In the genomic region with DNA sequence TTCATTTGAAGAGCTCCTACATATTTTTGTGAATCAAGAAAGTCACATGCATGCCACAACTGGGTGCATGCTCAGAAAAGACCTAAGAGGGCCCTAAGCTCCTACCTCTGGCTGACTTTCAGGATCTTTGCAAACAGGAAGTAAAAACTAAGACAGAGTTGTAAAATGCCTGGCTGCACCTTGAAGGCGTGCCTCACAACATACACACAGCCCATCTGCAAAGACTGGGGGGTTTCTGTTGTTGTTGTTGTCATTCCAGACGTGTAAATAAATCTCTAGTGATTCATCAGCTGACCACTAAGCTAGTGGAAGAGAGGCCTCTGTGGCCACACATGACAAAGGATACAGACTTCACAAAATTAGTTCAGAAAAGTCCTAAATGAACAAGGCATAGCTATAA, we compare ENCODE assay signal across 8 cellular contexts. TPM values are rescaled to one million over a fixed set of nuclear protein-coding genes. Genes with fewer than 3 reads are reported as not detected.
A peak's percentile ranks its signal among the peaks of the same experiment; 100 is the strongest.
DNase-seq lines count a peak whose midpoint lies in the region; ATAC-seq, FAIRE-seq and TF ChIP-seq lines count a peak whose summit lies in the region.

No MANE protein-coding gene starts in this region.

- H3K4me1 ChIP-seq in K562 (replicated peaks in 1 of 2; ENCODE audit: control insufficient read depth in 2 of 2, insufficient read depth in 2 of 2, low read length in 2 of 2) (peaks cover 3 to 9% of the 10 kb centered on the region in 2 experiments; a peak in 2 of 5 replicates), transverse colon (peaks cover 9 to 49% (median 20%) of the 10 kb centered on the region in 4 donors)

- TF ChIP-seq POLR2A in K562 (conservative IDR thresholded peaks at IDR 0.05) (no peak), transverse colon (IDR thresholded peaks at IDR 0.05) (no peak)

- TF ChIP-seq EP300 in K562 (IDR thresholded peaks at IDR 0.05; ENCODE audit: low read length) (no peak), transverse colon (IDR thresholded peaks at IDR 0.05; ENCODE audit: low read depth) (no peak)

- CTCF ChIA-PET in K562 (lab: Yijun Ruan, JAX; ENCODE audit: low intra/inter-chr PET ratio) = interaction anchor here (0.5 kb wide), 1 partner anchor 54 kb away, joined by 3 read pairs; no protein-coding TSS in a partner anchor

- peaks cover 22% of the 10 kb centered on the region for H3K36me3 Mint-ChIP-seq in activated naive CD4-positive, alpha-beta T cell treated with anti-CD3 and anti-CD28 coated beads, Interleukin-2, amount 50 U/mL, for 24 hours

- H3K79me2 ChIP-seq in K562 (ENCODE audit: control insufficient read depth, insufficient read depth, low read length) = peaks cover 65% of the 10 kb centered on the region

- peaks cover 4% of the 10 kb centered on the region for H3K9me1 ChIP-seq in K562 (ENCODE audit: control insufficient read depth, insufficient read depth, low read length)

- peak overlapping the region; percentile 38 for H3K27ac Mint-ChIP-seq in activated naive CD4-positive, alpha-beta T cell treated with anti-CD3 and anti-CD28 coated beads, Interleukin-2, amount 50 U/mL, for 24 hours

- no peak overlapping the region for H3K9ac ChIP-seq in K562 (ENCODE audit: insufficient read depth in 1 of 2, low read depth in 2 of 2, low read length in 2 of 2)

- H3K27me3 Mint-ChIP-seq in activated naive CD4-positive, alpha-beta T cell treated with anti-CD3 and anti-CD28 coated beads, Interleukin-2, amount 50 U/mL, for 24 hours = no peaks in the 10 kb centered on the region

- peaks cover 84% of the 10 kb centered on the region for H3K4me1 Mint-ChIP-seq in activated naive CD4-positive, alpha-beta T cell treated with anti-CD3 and anti-CD28 coated beads, Interleukin-2, amount 50 U/mL, for 24 hours

- BruUV-seq in K562 (replicated peaks; lab: Mats Ljungman, UMichigan) = no TSS peak

- WGBS in K562 (ENCODE audit: insufficient coverage, low coverage, missing lambda C conversion rate) = 38% methylated on average over 2 of the region's 2 CpGs
- WGBS in transverse colon (ENCODE audit: low coverage in 1 of 2), 2 donors = 0 to 26% methylated on average over 1 to 2 of the region's 2 CpGs

- ATAC-seq in HG03135 (IDR thresholded peaks at IDR 0.05; ENCODE audit: unreplicated experiment) = peak; percentile 51
- ATAC-seq in K562 = peak; percentile 72

- H3K4me3 ChIP-seq in K562 = no peak overlapping the region
- no peak overlapping the region for H3K4me3 ChIP-seq in transverse colon

- no peak for FAIRE-seq in K562 (lab: Jason Lieb, UNC)

- POLR2A ChIA-PET in K562 (lab: Yijun Ruan, JAX) = interaction anchor here (0.7 to 2.1 kb wide), 9 partner anchors 9 to 215 kb away, joined by 3 to 5 read pairs (median 4); no protein-coding TSS in a partner anchor

- TF ChIP-seq RAD21 in K562 (CRISPR knock-in tag; conservative IDR thresholded peaks at IDR 0.05 in 1 of 2, IDR thresholded peaks at IDR 0.05 in 1 of 2) = no peak

- H3K4me2 ChIP-seq in K562 (ENCODE audit: insufficient read depth, low read length) = no peak overlapping the region

- H3K4me3 Mint-ChIP-seq in activated naive CD4-positive, alpha-beta T cell treated with anti-CD3 and anti-CD28 coated beads, Interleukin-2, amount 50 U/mL, for 24 hours = peak overlapping the region; percentile 1

- no peak for DNase-seq in activated naive CD4-positive, alpha-beta T cell treated with anti-CD3 and anti-CD28 coated beads, Interleukin-2, amount 50 U/mL, for 16 hours
- no peak for DNase-seq in K562 (ENCODE audit: extremely low read depth in 1 of 4, low spot score in 3 of 4)
- DNase-seq in transverse colon = no peak
- DNase-seq in ecto neural progenitor cell (ENCODE audit: low spot score) = no peak
- DNase-seq in G401 (ENCODE audit: low spot score) = no peak
- no peak for DNase-seq in SIG-M5 treated with dmso at 0.1 percent for 504 hours (lab: John Stamatoyannopoulos, UW; ENCODE audit: unreplicated experiment)

- in situ Hi-C loops in K562 (cut with MboI) = no loop called here
- in situ Hi-C loops in transverse colon (cut with MboI; ENCODE audit: low pct_ligation_motif_present in 1 of 4, low pct_unique_long_range_greater_than_20kb in 1 of 4, low sequenced_read_pairs in 3 of 4) = no loop called here
- in situ Hi-C loops in G401 (cut with HindIII; ENCODE audit: low sequenced_read_pairs) = no loop called here

- no peak overlapping the region for H2AFZ ChIP-seq in K562 (ENCODE audit: low read depth, low read length)

- no peaks in the 10 kb centered on the region for H3K27me3 ChIP-seq in K562 (ENCODE audit: control insufficient read depth in 2 of 2, insufficient read depth in 2 of 2, low read length in 2 of 2)
- no peaks in the 10 kb centered on the region for H3K27me3 ChIP-seq in transverse colon

- 0 out of 2 replicates have a peak, but pooled peaks cover 2% of the 10 kb centered on the region for H4K20me1 ChIP-seq in K562 (replicated peaks; ENCODE audit: control insufficient read depth, insufficient read depth, low read length)

- no peaks in the 10 kb centered on the region; the same call in 1 of the 2 replicates for H3K9me3 ChIP-seq in K562 (replicated peaks; ENCODE audit: control insufficient read depth, insufficient read depth, low read depth, low read length)
- H3K9me3 ChIP-seq in transverse colon = no peaks in the 10 kb centered on the region

- 0 out of 3 replicates have a peak overlapping the region, but pooled peaks have one; percentile 1 for H3K27ac ChIP-seq in K562 (ENCODE audit: extremely low read depth, low read depth, low read length)
- peak overlapping the region; percentile 49 to 68 (median 61) for H3K27ac ChIP-seq in transverse colon

- no peak for TF ChIP-seq CTCF in K562 (IDR thresholded peaks at IDR 0.05 in 2 of 3, conservative IDR thresholded peaks at IDR 0.05 in 1 of 3; ENCODE audit: insufficient read depth in 2 of 3, low read depth in 1 of 3, low read length in 3 of 3)
- TF ChIP-seq CTCF in transverse colon (IDR thresholded peaks at IDR 0.05) = no peak

- no peaks in the 10 kb centered on the region for H3K36me3 ChIP-seq in K562 (ENCODE audit: control insufficient read depth, insufficient read depth, low read length)
- H3K36me3 ChIP-seq in transverse colon = no peaks in the 10 kb centered on the region

- intact Hi-C loops in K562 (cut with micrococcal nuclease) (no loop called here), transverse colon (cut with DNase I; ENCODE audit: low total_unique reads) (no loop called here)

- no peaks in the 10 kb centered on the region for H3K9me3 Mint-ChIP-seq in activated naive CD4-positive, alpha-beta T cell treated with anti-CD3 and anti-CD28 coated beads, Interleukin-2, amount 50 U/mL, for 24 hours

TF ChIP-seq in K562, 482 proteins besides CTCF, POLR2A, EP300 and RAD21 (continues in another document):
- no peak for TF ChIP-seq ZNF324 (CRISPR knock-in tag; IDR thresholded peaks at IDR 0.05)
- TF ChIP-seq ARHGAP35 (IDR thresholded peaks at IDR 0.05; ENCODE audit: partially characterized antibody) = no peak
- no peak for TF ChIP-seq U2AF2 (optimal IDR thresholded peaks at IDR 0.05; ENCODE audit: low read depth, low read length)
- TF ChIP-seq MEIS2 (IDR thresholded peaks at IDR 0.05; ENCODE audit: partially characterized antibody) = no peak
- no peak for TF ChIP-seq MAFG (tag; conservative IDR thresholded peaks at IDR 0.05)

RNA-seq across cellular contexts. Expression of a gene that starts 31.8 kb away (rescaled TPM):
- 44.4 and 51.4 TPM in 2 replicates for total RNA-seq in K562 (2011; cell fraction: chromatin; rRNA removed; ENCODE audit: low replicate concordance)
- total RNA-seq in K562 (2011; cell fraction: nucleolus; rRNA removed) = 19.2 and 23.2 TPM in 2 replicates
- total RNA-seq in K562 (2011; cell fraction: nucleoplasm; rRNA removed) = 27.4 and 30.5 TPM in 2 replicates
- total RNA-seq in K562 (2014; rRNA removed) (13.5 and 14.8 TPM in 2 replicates), K562 (2014; rRNA removed; fragmentation: Illumina TruSeq; extraction: Trizol) (10.5 and 11.6 TPM in 2 replicates), K562 (2015; rRNA removed; fragmentation: Illumina TruSeq; extraction: Trizol) (12.8 and 13.1 TPM in 2 replicates), K562 (2021) (18.2 and 20.1 TPM in 2 replicates), transverse colon (10 to 100 TPM; 25.3 to 47.5 (median 36.5) TPM)
- polyA plus RNA-seq in K562 (2011; rRNA removed) (10.1 and 10.3 TPM in 2 replicates), K562 (2014; fragmentation: Illumina TruSeq; extraction: Trizol) (14.4 and 16.1 TPM in 2 replicates), K562 (2014; fragmentation: Nextera tagmentation; extraction: Ambion mirVana) (1 to 10 TPM; 1.0 to 1.3 TPM), K562 (2014; rRNA removed) (12.5 and 12.6 TPM in 2 replicates)
- polyA plus RNA-seq in K562 (2011; cell fraction: cytosol; rRNA removed) = 6.5 and 7.0 TPM in 2 replicates
- polyA plus RNA-seq in K562 (2011; cell fraction: nucleus; rRNA removed) = 15.9 and 21.8 TPM in 2 replicates
- 11.3 and 12.0 TPM in 2 replicates for polyA plus RNA-seq in K562 (2012)
- 10.2 and 11.4 TPM in 2 replicates for polyA minus RNA-seq in K562 (2011; rRNA and poly(A)+ RNA removed)
- polyA minus RNA-seq in K562 (2011; cell fraction: cytosol; rRNA and poly(A)+ RNA removed) = 5.6 and 7.7 TPM in 2 replicates
- 7.7 and 9.3 TPM in 2 replicates for polyA minus RNA-seq in K562 (2011; cell fraction: nucleus; rRNA and poly(A)+ RNA removed)
- total RNA-seq in G401 (2014; rRNA removed; shearing (Covaris generic)) = 16.7 and 23.0 TPM in 2 replicates
